ENCODE assay signal across 8 cellular contexts in genomic region chr6:15247750-15248450, GRCh38. TPM values are rescaled to one million over a fixed set of nuclear protein-coding genes. Genes with fewer than 3 reads are reported as not detected.
DNase-seq lines count a peak whose midpoint lies in the region; ATAC-seq and TF ChIP-seq lines count a peak whose summit lies in the region.

No MANE protein-coding gene starts in this region.

- H3K36me3 ChIP-seq in SU-DHL-6 (ENCODE audit: low read length) (no peaks in the 10 kb centered on the region), vagina (no peaks in the 10 kb centered on the region)

- H3K79me2 ChIP-seq in SU-DHL-6 (ENCODE audit: insufficient read depth, low read length), result no peaks in the 10 kb centered on the region

- H3K4me1 ChIP-seq in vagina, result peaks cover 41% of the 10 kb centered on the region

- peak; percentile 12 for ATAC-seq in HG03460 (IDR thresholded peaks at IDR 0.05; ENCODE audit: unreplicated experiment)

- H3K27me3 ChIP-seq in SU-DHL-6 (ENCODE audit: low read length), result no peaks in the 10 kb centered on the region
- H3K27me3 ChIP-seq in vagina, result no peaks in the 10 kb centered on the region

- TF ChIP-seq CTCF in SU-DHL-6 (IDR thresholded peaks at IDR 0.05; ENCODE audit: insufficient read depth, low read length, poor library complexity, severe bottlenecking) (peak; percentile 48), vagina (IDR thresholded peaks at IDR 0.05) (peak in 1 of 3 experiments; percentile 59)

- H4K20me1 ChIP-seq in SU-DHL-6 (ENCODE audit: low read depth, low read length), result no peaks in the 10 kb centered on the region

- H3F3A ChIP-seq in SU-DHL-6 (ENCODE audit: insufficient read depth), result peaks cover 25% of the 10 kb centered on the region

- peak; percentile 83 for DNase-seq in activated CD8-positive, alpha-beta memory T cell treated with anti-CD3 and anti-CD28 coated beads for 24 hours
- DNase-seq in activated CD8-positive, alpha-beta memory T cell treated with anti-CD3 and anti-CD28 coated beads, Interleukin-2, amount 50 U/mL, for 4 hours, result no peak
- DNase-seq in amygdala (lab: John Stamatoyannopoulos, UW) (peak in 41 of 56 donors; percentile 23 to 73 (median 55)), hepatic stellate cell (ENCODE audit: low spot score) (peak; percentile 71), retina (peak; percentile 76), vagina (ENCODE audit: extremely low spot score in 2 of 2) (no peak)

- H3K9ac ChIP-seq in SU-DHL-6 (ENCODE audit: low read length), result peak overlapping the region; percentile 68

- intact Hi-C loops in vagina (cut with DNase I), result no loop called here

- H3K9me3 ChIP-seq in SU-DHL-6 (ENCODE audit: insufficient read depth, low read length) (no peaks in the 10 kb centered on the region), vagina (no peaks in the 10 kb centered on the region)

- peak overlapping the region; percentile 96 for H3K4me3 ChIP-seq in SU-DHL-6 (ENCODE audit: insufficient read depth, low read length, poor library complexity, severe bottlenecking)
- H3K4me3 ChIP-seq in vagina, result peak overlapping the region; percentile 68 to 95

- TF ChIP-seq POLR2A in vagina (IDR thresholded peaks at IDR 0.05), result no peak

- H2AFZ ChIP-seq in SU-DHL-6 (ENCODE audit: low read depth, low read length, severe bottlenecking), result peak overlapping the region; percentile 89

- H3K4me2 ChIP-seq in SU-DHL-6 (ENCODE audit: low read depth, low read length, poor library complexity, severe bottlenecking), result peak overlapping the region; percentile 87

- H3K27ac ChIP-seq in SU-DHL-6 (ENCODE audit: low read depth, low read length) (no peak overlapping the region), vagina (peak overlapping the region; percentile 95)

- H3K9me2 ChIP-seq in SU-DHL-6 (replicated peaks; ENCODE audit: insufficient read depth, low read length), result no peaks in the 10 kb centered on the region

RNA-seq across cellular contexts. Expression of gene JARID2, which starts 2.0 kb away (rescaled TPM):
- 17.9 TPM for total RNA-seq in vagina

Comparison
In these comparisons a context has a peak if more than half of its experiments do, and no peak if none do; other contexts are left out.
1. DNase-seq: peak in activated CD8-positive, alpha-beta memory T cell treated with anti-CD3 and anti-CD28 coated beads for 24 hours (single experiment), amygdala (41 of 56), hepatic stellate cell (single experiment) and retina (single experiment); none in activated CD8-positive, alpha-beta memory T cell treated with anti-CD3 and anti-CD28 coated beads, Interleukin-2, amount 50 U/mL, for 4 hours (single experiment) and vagina (0 of 2).